Comparison of ENCODE assay signal across 10 cellular contexts in genomic region chr5:124596595-124597388, GRCh38.
DNase-seq lines count a peak whose midpoint lies in the region; ATAC-seq, FAIRE-seq and TF ChIP-seq lines count a peak whose summit lies in the region.
"Had no signal": no experiment of that assay in that cellular context is flagged by ENCODE, and none has a peak within 500 bp of the region (broad histone marks: within the 10 kb centered on the region; RNA-seq: fewer than 3 reads in every experiment).

No MANE protein-coding gene starts in this region.

- H3K36me3 ChIP-seq in ACC112 (ENCODE audit: insufficient read depth, low read length) (no peaks in the 10 kb centered on the region), astrocyte (ENCODE audit: insufficient read depth, low read length) (no peaks in the 10 kb centered on the region)

- H3K27ac Mint-ChIP-seq in astrocyte (ENCODE audit: unreplicated experiment), result peak overlapping the region; percentile 97

- DNase-seq in astrocyte (ENCODE audit: low read depth) (peak; percentile 97), kidney glomerular epithelial cell (lab: John Stamatoyannopoulos, UW) (peak; percentile 97), NCI-H1092 (lab: John Stamatoyannopoulos, UW) (no peak), NCI-H2227 (lab: John Stamatoyannopoulos, UW; ENCODE audit: unreplicated experiment) (no peak), GM19239 (ENCODE audit: insufficient read length, low spot score) (no peak)

- H3K4me3 ChIP-seq in ACC112 (ENCODE audit: low read depth, low read length) (no peak overlapping the region), astrocyte (ENCODE audit: insufficient read depth, low read depth, low read length) (no peak overlapping the region)

- TF ChIP-seq CTCF in astrocyte (IDR thresholded peaks at IDR 0.05; ENCODE audit: insufficient read depth, low read depth, low read length), result no peak

- H3K27me3 ChIP-seq in ACC112 (ENCODE audit: insufficient read depth, low read length), result no peaks in the 10 kb centered on the region
- H3K27me3 ChIP-seq in astrocyte (ENCODE audit: insufficient read depth, low read length), result no peaks in the 10 kb centered on the region

- H3K27me3 Mint-ChIP-seq in astrocyte (ENCODE audit: low read depth, unreplicated experiment), result no peaks in the 10 kb centered on the region

- no peak overlapping the region for H3K9ac ChIP-seq in astrocyte (ENCODE audit: low read length)

- H4K20me1 ChIP-seq in astrocyte (ENCODE audit: insufficient read depth, low read length), result no peaks in the 10 kb centered on the region

- H3K9me3 Mint-ChIP-seq in astrocyte (ENCODE audit: unreplicated experiment), result peaks cover 3% of the 10 kb centered on the region
- H3K9me3 Mint-ChIP-seq: nephron had no signal

- H2AFZ ChIP-seq in ACC112 (ENCODE audit: low read length, unreplicated experiment), result peak overlapping the region; percentile 16
- no peak overlapping the region for H2AFZ ChIP-seq in astrocyte (ENCODE audit: low read depth, low read length)

- H3K27ac ChIP-seq in ACC112 (ENCODE audit: low read depth, low read length) (peak overlapping the region; percentile 42), astrocyte (ENCODE audit: low read depth, low read length) (peak overlapping the region; percentile 52)
- H3K27ac ChIP-seq: C4-2B had no signal

- peaks cover 2% of the 10 kb centered on the region for H3K36me3 Mint-ChIP-seq in astrocyte (ENCODE audit: low read depth, unreplicated experiment)

- FAIRE-seq in astrocyte (lab: Jason Lieb, UNC), result peak; percentile 82
- FAIRE-seq in GM19239 (lab: Jason Lieb, UNC), result no peak

- ATAC-seq in HG02759 (IDR thresholded peaks at IDR 0.05; ENCODE audit: unreplicated experiment) (peak; percentile 45), GM18907 (IDR thresholded peaks at IDR 0.05; ENCODE audit: unreplicated experiment) (no peak)

- H3K4me1 Mint-ChIP-seq in astrocyte (ENCODE audit: low read depth, unreplicated experiment), result peaks cover 22% of the 10 kb centered on the region

- peak overlapping the region; percentile 46 for H3K4me2 ChIP-seq in astrocyte (ENCODE audit: low read length)

- H3K79me2 ChIP-seq in ACC112 (ENCODE audit: control insufficient read depth, insufficient read depth, low read length, unreplicated experiment) (no peaks in the 10 kb centered on the region), astrocyte (ENCODE audit: insufficient read depth, low read length) (no peaks in the 10 kb centered on the region)

- H3K4me3 Mint-ChIP-seq in astrocyte (ENCODE audit: unreplicated experiment), result no peak overlapping the region
- H3K4me3 Mint-ChIP-seq: nephron had no signal

- H3K4me1 ChIP-seq in ACC112 (ENCODE audit: control insufficient read depth, insufficient read depth, low read length, unreplicated experiment), result peaks cover 20% of the 10 kb centered on the region
- peaks cover 27% of the 10 kb centered on the region for H3K4me1 ChIP-seq in astrocyte (ENCODE audit: insufficient read depth, low read length)

- H3K9me3 ChIP-seq in astrocyte (ENCODE audit: insufficient read depth, low read depth, low read length), result no peaks in the 10 kb centered on the region

Comparison
In these comparisons a context has a peak if more than half of its experiments do, and no peak if none do; other contexts are left out.
1. DNase-seq: peak in astrocyte (single experiment) and kidney glomerular epithelial cell (single experiment); none in NCI-H1092 (single experiment), NCI-H2227 (single experiment) and GM19239 (single experiment).